ENCODE assay signal across 11 cellular contexts in the genomic region with DNA sequence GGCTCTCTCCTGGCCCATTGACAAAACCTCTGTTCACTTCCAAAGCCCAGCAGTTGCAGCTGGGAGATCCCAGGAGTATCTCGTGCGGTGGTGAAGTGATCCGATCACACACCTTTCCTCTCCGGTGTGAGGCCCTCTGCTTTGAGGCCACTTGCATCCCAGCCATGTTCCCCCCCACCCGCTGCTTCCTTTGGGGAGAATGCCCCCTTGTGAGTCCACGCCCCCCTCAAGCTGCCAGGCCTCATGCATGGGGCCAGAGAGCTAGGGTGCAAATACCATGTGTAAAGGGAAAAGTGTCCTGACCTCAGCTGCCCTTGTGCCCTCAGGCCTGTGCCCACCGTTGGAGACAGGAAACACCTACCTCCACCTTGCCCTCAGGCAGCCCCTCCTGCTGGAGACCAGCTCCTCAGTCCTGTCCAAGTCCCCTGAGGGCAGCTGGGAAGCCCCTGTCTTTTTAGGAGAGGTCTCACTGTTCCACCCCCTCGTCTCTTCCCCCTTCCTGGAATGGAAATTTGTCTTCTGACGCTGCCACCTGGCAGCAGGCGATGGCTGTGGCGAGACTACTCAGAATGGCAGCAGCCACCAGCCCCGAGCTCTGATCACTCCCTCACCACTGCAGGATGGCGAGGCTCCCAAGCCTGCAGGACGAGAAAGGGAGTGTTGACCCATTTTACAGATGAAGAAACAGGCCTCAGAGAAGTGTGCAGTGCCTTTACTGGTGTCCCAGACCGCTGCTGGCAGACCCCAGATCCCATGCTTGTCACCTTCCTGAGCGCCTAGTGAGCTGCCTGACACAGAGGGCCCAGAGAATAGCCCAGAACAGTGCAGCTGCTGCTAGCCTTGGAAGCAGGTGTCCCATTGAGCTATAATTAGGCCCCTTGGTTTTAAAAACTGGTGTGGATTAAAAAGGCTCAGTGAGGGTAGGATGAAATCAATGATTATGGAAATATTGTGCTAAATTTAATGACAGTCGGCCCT.
A peak's percentile ranks its signal among the peaks of the same experiment; 100 is the strongest.
DNase-seq lines count a peak whose midpoint lies in the region; ATAC-seq and TF ChIP-seq lines count a peak whose summit lies in the region.
"Had no signal": no experiment of that assay in that cellular context is flagged by ENCODE, and none has a peak within 500 bp of the region (broad histone marks: within the 10 kb centered on the region; RNA-seq: fewer than 3 reads in every experiment).

No MANE protein-coding gene starts in this region.

- peaks cover 33% of the 10 kb centered on the region for H3K36me3 Mint-ChIP-seq in T-cell
- H3K36me3 Mint-ChIP-seq in immature natural killer cell: peaks cover 0 to 17% (median 0%) of the 10 kb centered on the region in 3 donors

- H3K27me3 Mint-ChIP-seq in T-cell: no peaks in the 10 kb centered on the region
- H3K27me3 Mint-ChIP-seq in immature natural killer cell (ENCODE audit: low read depth in 3 of 3): peaks cover 0 to 2% (median 2%) of the 10 kb centered on the region in 3 donors

- H3K4me3 ChIP-seq in cardiac muscle cell: no peak overlapping the region
- no peak overlapping the region for H3K4me3 ChIP-seq in left ventricle myocardium inferior
- no peak overlapping the region for H3K4me3 ChIP-seq in brain microvascular endothelial cell (ENCODE audit: low read depth, low read length)
- H3K4me3 ChIP-seq: SK-N-MC had no signal

- in situ Hi-C loops in brain microvascular endothelial cell (cut with HindIII; ENCODE audit: low pct_ligation_motif_present, low sequenced_read_pairs): loop anchor here (25.0 kb wide), 1 partner anchor 198 kb away; no protein-coding TSS in a partner anchor

- H3K4me1 ChIP-seq in cardiac muscle cell (ENCODE audit: low read depth): peaks cover 41% of the 10 kb centered on the region
- peaks cover 29% of the 10 kb centered on the region for H3K4me1 ChIP-seq in left ventricle myocardium inferior

- DNase-seq in cardiac muscle cell (ENCODE audit: low read depth in 1 of 2, low spot score in 1 of 2) (no peak), left ventricle myocardium inferior (no peak), T-cell (no peak), immature natural killer cell (no peak), ecto neural progenitor cell (ENCODE audit: low spot score) (no peak), brain microvascular endothelial cell (no peak), NCI-H1694 treated with DMSO at 0.1 percent for 48 hours (lab: John Stamatoyannopoulos, UW) (no peak)
- DNase-seq: NCI-H446; stimulated activated CD4-positive, alpha-beta T cell treated with anti-CD3 and anti-CD28 coated beads, Interleukin-12 subunit alpha, Interleukin-12 subunit beta, amount 100 ng/mL, for 4 hours had no signal

- H3K27me3 ChIP-seq in cardiac muscle cell (no peaks in the 10 kb centered on the region), left ventricle myocardium inferior (ENCODE audit: low read depth) (no peaks in the 10 kb centered on the region), brain microvascular endothelial cell (replicated peaks) (no peaks in the 10 kb centered on the region)

- H3K9me3 ChIP-seq in cardiac muscle cell (ENCODE audit: low read depth) (no peaks in the 10 kb centered on the region), left ventricle myocardium inferior (replicated peaks) (no peaks in the 10 kb centered on the region)

- peak overlapping the region; percentile 44 to 65 for H3K27ac Mint-ChIP-seq in T-cell
- H3K27ac Mint-ChIP-seq in immature natural killer cell: peak overlapping the region in 5 of 6 donors; percentile 23 to 83 (median 81)

- ATAC-seq in T-cell (replicated peaks in 1 of 4): no peak

- H3K36me3 ChIP-seq in cardiac muscle cell: no peaks in the 10 kb centered on the region
- no peaks in the 10 kb centered on the region for H3K36me3 ChIP-seq in left ventricle myocardium inferior
- no peaks in the 10 kb centered on the region for H3K36me3 ChIP-seq in brain microvascular endothelial cell (replicated peaks)

- CTCF ChIA-PET in T-cell (lab: Charles Lee): interaction anchor here (0.5 to 1.9 kb wide), 6 partner anchors 16 to 987 kb away, joined by 3 to 4 read pairs (median 3); no protein-coding TSS in a partner anchor

- intact Hi-C loops in left ventricle myocardium inferior (cut with micrococcal nuclease): loop anchor here (5.0 kb wide), 1 partner anchor 193 kb away; no protein-coding TSS in a partner anchor

- POLR2A ChIA-PET in T-cell (lab: Charles Lee): interaction anchor here in 1 of 2 donors (0.6 kb wide), 1 partner anchor 946 kb away, joined by 4 read pairs; no protein-coding TSS in a partner anchor

- TF ChIP-seq CTCF in cardiac muscle cell (IDR thresholded peaks at IDR 0.05; ENCODE audit: low read depth, low read length) (no peak), left ventricle myocardium inferior (IDR thresholded peaks at IDR 0.05; ENCODE audit: borderline replicate concordance) (no peak), brain microvascular endothelial cell (IDR thresholded peaks at IDR 0.05; ENCODE audit: low read depth, low read length, missing control alignments) (no peak)

- H3K9me3 Mint-ChIP-seq in T-cell (no peaks in the 10 kb centered on the region), immature natural killer cell (no peaks in the 10 kb centered on the region)

- peaks cover 18 to 49% (median 47%) of the 10 kb centered on the region in 3 donors for H3K4me1 Mint-ChIP-seq in T-cell
- peaks cover 55 to 63% of the 10 kb centered on the region in 2 donors for H3K4me1 Mint-ChIP-seq in immature natural killer cell

- H3K27ac ChIP-seq in cardiac muscle cell (peak overlapping the region; percentile 79), left ventricle myocardium inferior (replicated peaks) (no peak overlapping the region), temporal lobe (ENCODE audit: low read depth, low read length) (peak overlapping the region; percentile 76), brain microvascular endothelial cell (no peak overlapping the region)
- H3K27ac ChIP-seq: SK-N-MC had no signal

- H3K4me3 Mint-ChIP-seq in T-cell: no peak overlapping the region
- H3K4me3 Mint-ChIP-seq in immature natural killer cell: peak overlapping the region in 4 of 5 donors; percentile 18 to 63 (median 46)

Comparison
In these comparisons a context has a peak if more than half of its experiments do, and no peak if none do; other contexts are left out.
1. H3K27ac ChIP-seq: peak in cardiac muscle cell (single experiment) and temporal lobe (single experiment); none in left ventricle myocardium inferior (single experiment) and brain microvascular endothelial cell (single experiment).
2. H3K4me3 Mint-ChIP-seq: peak in immature natural killer cell (4 of 5); none in T-cell (0 of 3).